Comparison of ENCODE assay signal across 15 cellular contexts in the genomic region with DNA sequence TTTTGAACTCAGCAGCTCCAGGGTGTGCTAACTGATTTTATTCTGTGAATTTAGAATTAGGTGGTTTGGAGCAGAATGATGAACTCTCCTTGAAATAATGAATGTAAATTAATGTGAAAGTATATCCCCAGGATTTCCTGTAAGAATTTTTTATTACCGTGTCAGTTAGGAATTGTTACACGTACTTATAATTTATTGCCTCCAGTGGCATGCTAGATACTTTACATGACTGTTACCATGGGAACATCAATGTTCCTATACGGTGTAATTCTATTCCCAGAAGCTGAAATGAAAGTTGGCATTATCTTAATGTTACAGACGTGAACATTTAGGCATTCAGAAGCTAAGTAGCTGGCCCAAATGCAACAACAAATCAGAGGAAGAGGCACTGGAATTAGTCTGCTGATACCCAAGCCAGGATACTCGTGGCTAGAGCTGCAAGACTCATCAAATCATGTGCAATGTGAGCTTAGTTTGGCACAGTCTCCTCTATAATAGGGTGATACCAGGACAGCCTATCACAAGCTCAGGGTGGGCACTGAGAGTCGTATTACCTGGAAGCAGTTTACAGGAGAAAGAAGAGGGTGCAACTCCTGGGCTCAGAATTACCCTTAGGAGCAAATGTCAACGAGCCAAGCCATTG. TPM values are rescaled to one million over a fixed set of nuclear protein-coding genes. Genes with fewer than 3 reads are reported as not detected.
DNase-seq lines count a peak whose midpoint lies in the region; ATAC-seq and TF ChIP-seq lines count a peak whose summit lies in the region.
"Had no signal": no experiment of that assay in that cellular context is flagged by ENCODE, and none has a peak within 500 bp of the region (broad histone marks: within the 10 kb centered on the region; RNA-seq: fewer than 3 reads in every experiment).

No MANE protein-coding gene starts in this region.

- TF ChIP-seq POLR2A in erythroblast (IDR thresholded peaks at IDR 0.05; ENCODE audit: low read length), result peak; percentile 32

- H3K27ac ChIP-seq in neural cell (ENCODE audit: low read length), result peak overlapping the region; percentile 80
- H3K27ac ChIP-seq: hepatocyte, upper lobe of left lung had no signal

- peak overlapping the region; percentile 53 for H3K4me3 ChIP-seq in neural cell (ENCODE audit: low read length)
- H3K4me3 ChIP-seq: hepatocyte, upper lobe of left lung had no signal

- no peaks in the 10 kb centered on the region for H3F3A ChIP-seq in neural cell (ENCODE audit: insufficient read depth, low read length, poor library complexity, severe bottlenecking)

- H3K9me3 ChIP-seq in neural cell (ENCODE audit: low read length), result no peaks in the 10 kb centered on the region
- H3K9me3 ChIP-seq: upper lobe of left lung had no signal

- peak overlapping the region; percentile 6 for H2AFZ ChIP-seq in neural cell (ENCODE audit: low read depth, low read length)
- H2AFZ ChIP-seq: hepatocyte had no signal

- H3K79me2 ChIP-seq in neural cell (replicated peaks; ENCODE audit: insufficient read depth, low read length), result no peaks in the 10 kb centered on the region
- H3K79me2 ChIP-seq: hepatocyte had no signal

- no peak for TF ChIP-seq RAD21 in neural cell (conservative IDR thresholded peaks at IDR 0.05)

- no peaks in the 10 kb centered on the region for H4K20me1 ChIP-seq in neural cell (ENCODE audit: insufficient read depth)

- H3K9me2 ChIP-seq in neural cell (ENCODE audit: insufficient read depth, low read length), result no peaks in the 10 kb centered on the region

- peak; percentile 11 for DNase-seq in NCI-H2029 (lab: John Stamatoyannopoulos, UW)
- no peak for DNase-seq in NCI-H2029 treated with DMSO at 0.1 percent for 48 hours (lab: John Stamatoyannopoulos, UW)
- DNase-seq in NCI-H2107 (lab: John Stamatoyannopoulos, UW), result peak; percentile 26
- DNase-seq in erythroblast (lab: John Stamatoyannopoulos, UW), result peak; percentile 56 to 63
- DNase-seq in DMS53 (lab: John Stamatoyannopoulos, UW), result no peak
- DNase-seq: 8988T; activated T-cell treated with anti-CD3 and anti-CD28 coated beads, Interleukin-2, amount 50 U/mL, for 24 hours; amygdala; stimulated activated CD8-positive, alpha-beta memory T cell treated with anti-CD3 and anti-CD28 coated beads, Interleukin-4, amount 100 ng/mL, for 48 hours; T-helper 1 cell; upper lobe of left lung had no signal

- TF ChIP-seq CTCF in neural cell (IDR thresholded peaks at IDR 0.05; ENCODE audit: poor library complexity, severe bottlenecking), result no peak

- H3K4me2 ChIP-seq in neural cell (ENCODE audit: low read length), result peak overlapping the region; percentile 49
- H3K4me2 ChIP-seq: hepatocyte had no signal

- H3K9ac ChIP-seq in neural cell (ENCODE audit: low read length), result peak overlapping the region; percentile 51

- TF ChIP-seq EP300 in neural cell (conservative IDR thresholded peaks at IDR 0.05; ENCODE audit: poor library complexity, severe bottlenecking), result peak; percentile 50

- no peaks in the 10 kb centered on the region for H3K27me3 ChIP-seq in neural cell (ENCODE audit: insufficient read depth, low read depth, low read length)
- H3K27me3 ChIP-seq: hepatocyte, upper lobe of left lung had no signal

- no peaks in the 10 kb centered on the region for H3K36me3 ChIP-seq in neural cell (ENCODE audit: insufficient read depth, low read length)
- H3K36me3 ChIP-seq: upper lobe of left lung had no signal

- ATAC-seq in HG03457 (IDR thresholded peaks at IDR 0.05; ENCODE audit: unreplicated experiment) (no peak), GM18873 (IDR thresholded peaks at IDR 0.05; ENCODE audit: low FRiP score, unreplicated experiment) (no peak)

TF ChIP-seq in neural cell, 6 proteins besides CTCF, POLR2A, EP300 and RAD21:
- no peak for TF ChIP-seq TAF1 (IDR thresholded peaks at IDR 0.05; ENCODE audit: low read depth)
- peak; percentile 27 for TF ChIP-seq POLR2AphosphoS5 (IDR thresholded peaks at IDR 0.05)
- TF ChIP-seq, protein P1, sequence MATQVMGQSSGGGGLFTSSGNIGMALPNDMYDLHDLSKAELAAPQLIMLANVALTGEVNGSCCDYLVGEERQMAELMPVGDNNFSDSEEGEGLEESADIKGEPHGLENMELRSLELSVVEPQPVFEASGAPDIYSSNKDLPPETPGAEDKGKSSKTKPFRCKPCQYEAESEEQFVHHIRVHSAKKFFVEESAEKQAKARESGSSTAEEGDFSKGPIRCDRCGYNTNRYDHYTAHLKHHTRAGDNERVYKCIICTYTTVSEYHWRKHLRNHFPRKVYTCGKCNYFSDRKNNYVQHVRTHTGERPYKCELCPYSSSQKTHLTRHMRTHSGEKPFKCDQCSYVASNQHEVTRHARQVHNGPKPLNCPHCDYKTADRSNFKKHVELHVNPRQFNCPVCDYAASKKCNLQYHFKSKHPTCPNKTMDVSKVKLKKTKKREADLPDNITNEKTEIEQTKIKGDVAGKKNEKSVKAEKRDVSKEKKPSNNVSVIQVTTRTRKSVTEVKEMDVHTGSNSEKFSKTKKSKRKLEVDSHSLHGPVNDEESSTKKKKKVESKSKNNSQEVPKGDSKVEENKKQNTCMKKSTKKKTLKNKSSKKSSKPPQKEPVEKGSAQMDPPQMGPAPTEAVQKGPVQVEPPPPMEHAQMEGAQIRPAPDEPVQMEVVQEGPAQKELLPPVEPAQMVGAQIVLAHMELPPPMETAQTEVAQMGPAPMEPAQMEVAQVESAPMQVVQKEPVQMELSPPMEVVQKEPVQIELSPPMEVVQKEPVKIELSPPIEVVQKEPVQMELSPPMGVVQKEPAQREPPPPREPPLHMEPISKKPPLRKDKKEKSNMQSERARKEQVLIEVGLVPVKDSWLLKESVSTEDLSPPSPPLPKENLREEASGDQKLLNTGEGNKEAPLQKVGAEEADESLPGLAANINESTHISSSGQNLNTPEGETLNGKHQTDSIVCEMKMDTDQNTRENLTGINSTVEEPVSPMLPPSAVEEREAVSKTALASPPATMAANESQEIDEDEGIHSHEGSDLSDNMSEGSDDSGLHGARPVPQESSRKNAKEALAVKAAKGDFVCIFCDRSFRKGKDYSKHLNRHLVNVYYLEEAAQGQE (IDR thresholded peaks at IDR 0.05; ENCODE audit: borderline replicate concordance), result peak; percentile 27

RNA-seq across cellular contexts. Expression of a gene that starts 30.0 kb away (rescaled TPM):
- polyA plus RNA-seq in neural cell, result 249 and 297 TPM in 2 replicates
- 303 and 312 TPM in 2 replicates for polyA minus RNA-seq in neural cell

Comparison
In these comparisons a context has a peak if more than half of its experiments do, and no peak if none do; other contexts are left out.
1. DNase-seq: peak in NCI-H2029 (single experiment), NCI-H2107 (single experiment) and erythroblast (2 of 2); none in NCI-H2029 treated with DMSO at 0.1 percent for 48 hours (single experiment) and DMS53 (single experiment).